In the genomic region with DNA sequence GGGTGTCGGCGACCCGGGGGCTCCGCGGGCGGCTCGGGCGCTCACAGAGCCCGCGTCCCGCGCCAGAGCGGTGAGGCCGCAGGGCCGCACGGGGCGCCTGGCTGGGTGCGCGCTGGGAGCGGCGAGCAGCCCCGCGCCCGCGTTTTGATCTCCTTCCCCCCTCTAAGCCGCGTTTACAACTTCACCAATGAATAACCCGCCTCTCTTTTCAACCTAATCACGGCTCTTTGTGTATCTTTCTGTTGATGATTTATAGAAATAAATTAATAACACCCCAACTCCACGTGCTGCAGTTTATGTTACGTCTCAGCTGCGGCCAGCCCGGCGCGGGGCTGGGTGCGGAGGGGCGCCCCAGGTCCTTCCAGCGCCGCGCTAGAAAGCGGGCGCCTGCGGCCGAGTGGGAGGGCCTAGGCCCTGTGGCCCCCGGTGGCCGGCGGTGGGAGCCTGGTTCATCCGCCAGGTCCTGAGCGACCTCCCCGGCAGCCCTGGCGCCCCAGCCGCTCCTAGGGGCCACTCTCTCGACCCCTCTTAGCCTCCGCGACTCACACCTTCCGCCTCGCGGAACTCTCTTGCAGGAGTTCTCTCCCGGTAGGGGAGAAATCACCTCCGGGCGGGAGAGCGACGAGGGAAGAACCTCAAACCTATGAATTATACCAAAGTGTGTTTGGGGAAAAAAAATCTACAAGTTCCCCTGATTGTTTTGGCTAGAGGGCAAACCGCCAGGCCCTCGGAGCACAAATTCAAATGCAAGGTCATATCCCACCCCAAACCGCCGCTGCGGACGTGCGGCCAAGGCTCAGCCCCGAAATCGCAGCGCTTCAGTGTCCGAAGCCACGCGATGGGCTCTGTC, we compare ENCODE assay signal across 9 cellular contexts. TPM values are rescaled to one million over a fixed set of nuclear protein-coding genes. Genes with fewer than 3 reads are reported as not detected.
A peak's percentile ranks its signal among the peaks of the same experiment; 100 is the strongest.
DNase-seq lines count a peak whose midpoint lies in the region; ATAC-seq and TF ChIP-seq lines count a peak whose summit lies in the region.
"Had no signal": no experiment of that assay in that cellular context is flagged by ENCODE, and none has a peak within 500 bp of the region (broad histone marks: within the 10 kb centered on the region; RNA-seq: fewer than 3 reads in every experiment).

No MANE protein-coding gene starts in this region.

- no peaks in the 10 kb centered on the region for H3K36me3 ChIP-seq in MG63
- H3K36me3 ChIP-seq in endocrine pancreas (ENCODE audit: control insufficient read depth, insufficient read depth, low read length): peaks cover 3% of the 10 kb centered on the region
- no peaks in the 10 kb centered on the region for H3K36me3 ChIP-seq in osteoblast (ENCODE audit: insufficient read depth, low read length)

- no peak overlapping the region for H3K4me2 ChIP-seq in osteoblast (ENCODE audit: insufficient read depth, low read length)

- H3K27me3 Mint-ChIP-seq in neural crest cell (ENCODE audit: low read depth): peaks cover 98% of the 10 kb centered on the region

- H3K9ac ChIP-seq in endocrine pancreas (ENCODE audit: control insufficient read depth, insufficient read depth, low read length): peak overlapping the region; percentile 65

- DNase-seq in ELR (ENCODE audit: low read depth) (peak; percentile 24), MG63 (no peak), neural crest cell (ENCODE audit: low read depth, low spot score) (no peak), NOMO-1 treated with DMSO at 0.1 percent for 48 hours (lab: John Stamatoyannopoulos, UW; ENCODE audit: unreplicated experiment) (no peak), osteoblast (ENCODE audit: insufficient read length, low spot score, missing footprints) (no peak), RWPE1 (ENCODE audit: low spot score) (no peak)
- DNase-seq: SHP77 had no signal

- H3K9me3 Mint-ChIP-seq in neural crest cell: no peaks in the 10 kb centered on the region

- H3K27ac Mint-ChIP-seq in neural crest cell (ENCODE audit: unreplicated experiment): no peak overlapping the region

- no peak for ATAC-seq in HG03571 (IDR thresholded peaks at IDR 0.05; ENCODE audit: unreplicated experiment)

- H3K9me3 ChIP-seq in MG63 (no peaks in the 10 kb centered on the region), endocrine pancreas (ENCODE audit: control insufficient read depth, low read length) (no peaks in the 10 kb centered on the region), osteoblast (ENCODE audit: low read depth, low read length) (no peaks in the 10 kb centered on the region)

- H2AFZ ChIP-seq in osteoblast (ENCODE audit: low read length): no peak overlapping the region

- no peaks in the 10 kb centered on the region for H3K36me3 Mint-ChIP-seq in neural crest cell (ENCODE audit: low read depth)

- peaks cover 10% of the 10 kb centered on the region for H3K4me1 Mint-ChIP-seq in neural crest cell

- no peak for TF ChIP-seq CTCF in neural crest cell (conservative IDR thresholded peaks at IDR 0.05)
- no peak for TF ChIP-seq CTCF in osteoblast (IDR thresholded peaks at IDR 0.05; ENCODE audit: extremely low read depth, low read depth, low read length)
- TF ChIP-seq CTCF in RWPE1 (conservative IDR thresholded peaks at IDR 0.05; ENCODE audit: low read depth): no peak

- no peaks in the 10 kb centered on the region for H4K20me1 ChIP-seq in osteoblast (ENCODE audit: insufficient read depth, low read length)

- CTCF ChIA-PET in RWPE1 (lab: Yijun Ruan, JAX): no interaction called here

- H3K4me3 ChIP-seq in MG63: peak overlapping the region; percentile 53
- no peak overlapping the region for H3K4me3 ChIP-seq in endocrine pancreas (ENCODE audit: control insufficient read depth, insufficient read depth, low read length)
- no peak overlapping the region for H3K4me3 ChIP-seq in osteoblast (ENCODE audit: insufficient read depth, low read length)

- POLR2A ChIA-PET in RWPE1 (lab: Yijun Ruan, JAX; ENCODE audit: low non-redundant PET): no interaction called here

- H3K79me2 ChIP-seq in osteoblast (ENCODE audit: insufficient read depth, low read length): no peaks in the 10 kb centered on the region

- H3K27ac ChIP-seq in osteoblast (ENCODE audit: low read depth, low read length) (no peak overlapping the region), RWPE1 (no peak overlapping the region)

- H3K4me1 ChIP-seq in endocrine pancreas (ENCODE audit: control insufficient read depth, insufficient read depth, low read length) (peaks cover 16% of the 10 kb centered on the region), osteoblast (ENCODE audit: insufficient read depth, low read length) (peaks cover under 1% of the 10 kb centered on the region)

- H3K27me3 ChIP-seq in MG63 (peaks cover 40% of the 10 kb centered on the region), endocrine pancreas (ENCODE audit: control insufficient read depth, insufficient read depth, low read length) (no peaks in the 10 kb centered on the region), osteoblast (ENCODE audit: insufficient read depth, low read length) (peaks cover 98% of the 10 kb centered on the region)

- H3K4me3 Mint-ChIP-seq in neural crest cell: peak overlapping the region; percentile 45

RNA-seq across cellular contexts. Expression of a gene that starts 1.9 kb away (rescaled TPM):
- not detected in 2 replicates for total RNA-seq in MG63 (2014; rRNA removed; shearing (Covaris generic); ENCODE audit: low replicate concordance)
- total RNA-seq in neural crest cell: not detected in 2 replicates
- not detected in 2 replicates for total RNA-seq in osteoblast
